ENCODE assay signal across 8 cellular contexts in the genomic region with DNA sequence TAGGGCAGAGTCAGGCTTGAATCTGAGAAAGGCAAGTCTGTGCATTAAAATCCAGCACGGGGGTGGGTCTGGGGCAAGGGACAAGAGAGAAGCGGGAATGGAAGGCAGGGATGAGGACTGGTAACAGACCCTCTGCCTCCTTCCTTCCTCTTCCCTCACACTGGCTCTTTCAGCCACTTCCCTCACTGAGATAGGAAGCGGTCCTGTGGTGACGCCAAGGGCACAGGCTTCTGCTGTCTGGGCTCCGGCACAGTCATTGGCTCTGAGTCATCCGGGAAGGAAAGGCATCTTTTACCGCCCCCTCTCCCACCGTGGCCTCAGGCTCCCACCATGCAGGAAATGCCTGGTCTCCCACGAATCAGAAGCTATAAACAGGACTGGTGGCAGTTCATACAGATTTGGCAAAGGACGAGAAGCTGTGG.
A peak's percentile ranks its signal among the peaks of the same experiment; 100 is the strongest.
DNase-seq lines count a peak whose midpoint lies in the region; ATAC-seq and TF ChIP-seq lines count a peak whose summit lies in the region.

No MANE protein-coding gene starts in this region.

- no peak overlapping the region for H3K4me3 ChIP-seq in fibroblast of pulmonary artery (replicated peaks; ENCODE audit: low read depth, low read length)

- peak; percentile 46 to 48 for DNase-seq in activated CD4-positive, alpha-beta T cell treated with anti-CD3 and anti-CD28 coated beads for 4 hours
- no peak for DNase-seq in activated CD4-positive, alpha-beta T cell treated with anti-CD3 and anti-CD28 coated beads for 1 hour
- peak; percentile 71 for DNase-seq in activated CD8-positive, alpha-beta memory T cell treated with anti-CD3 and anti-CD28 coated beads for 24 hours
- DNase-seq in fibroblast of pulmonary artery (ENCODE audit: low read depth) (peak; percentile 91), pons (ENCODE audit: low spot score) (peak; percentile 72), HuH-7.5 (ENCODE audit: low spot score) (no peak)
- DNase-seq in effector CD8-positive, alpha-beta T cell (lab: John Stamatoyannopoulos, UW), result no peak

- no peak for ATAC-seq in GM19463 (IDR thresholded peaks at IDR 0.05; ENCODE audit: unreplicated experiment)

- TF ChIP-seq CTCF in fibroblast of pulmonary artery (IDR thresholded peaks at IDR 0.05; ENCODE audit: low read length, missing control alignments), result no peak

Comparison
In these comparisons a context has a peak if more than half of its experiments do, and no peak if none do; other contexts are left out.
1. DNase-seq: peak in activated CD4-positive, alpha-beta T cell treated with anti-CD3 and anti-CD28 coated beads for 4 hours (2 of 2), activated CD8-positive, alpha-beta memory T cell treated with anti-CD3 and anti-CD28 coated beads for 24 hours (single experiment), fibroblast of pulmonary artery (single experiment) and pons (single experiment); none in activated CD4-positive, alpha-beta T cell treated with anti-CD3 and anti-CD28 coated beads for 1 hour (single experiment), effector CD8-positive, alpha-beta T cell (single experiment) and HuH-7.5 (single experiment).